16 cellular contexts compared by ENCODE assay signal in genomic region chr9:79023134-79023577, GRCh38.
DNase-seq lines count a peak whose midpoint lies in the region; ATAC-seq, FAIRE-seq and TF ChIP-seq lines count a peak whose summit lies in the region.
"Had no signal": no experiment of that assay in that cellular context is flagged by ENCODE, and none has a peak within 500 bp of the region (broad histone marks: within the 10 kb centered on the region; RNA-seq: fewer than 3 reads in every experiment).

No MANE protein-coding gene starts in this region.

- H3K27me3 Mint-ChIP-seq in immature natural killer cell (ENCODE audit: low read depth in 3 of 3): peaks cover 0 to 5% (median 0%) of the 10 kb centered on the region in 3 donors
- H3K27me3 Mint-ChIP-seq: activated CD4-positive, alpha-beta memory T cell treated with anti-CD3 and anti-CD28 coated beads, Interleukin-2, amount 10 ng/mL, durations not matched to agents 7 days and 5 days had no signal

- H3K9me3 Mint-ChIP-seq in immature natural killer cell: peaks cover 0 to 5% (median under 1%) of the 10 kb centered on the region in 6 donors
- H3K9me3 Mint-ChIP-seq: activated naive CD8-positive, alpha-beta T cell treated with anti-CD3 and anti-CD28 coated beads for 36 hours; GM23338 had no signal

- no peaks in the 10 kb centered on the region for H3K36me3 Mint-ChIP-seq in immature natural killer cell
- H3K36me3 Mint-ChIP-seq: activated naive CD8-positive, alpha-beta T cell treated with anti-CD3 and anti-CD28 coated beads for 36 hours had no signal

- DNase-seq in DMS53 (lab: John Stamatoyannopoulos, UW): peak; percentile 1
- DNase-seq in DMS53 treated with DMSO at 0.1 percent for 48 hours (lab: John Stamatoyannopoulos, UW; ENCODE audit: unreplicated experiment): no peak
- DNase-seq in adipocyte (ENCODE audit: low read depth): peak; percentile 78
- peak; percentile 96 to 99 for DNase-seq in foreskin keratinocyte
- peak; percentile 65 for DNase-seq in urothelium cell line (ENCODE audit: low spot score)
- DNase-seq in immature natural killer cell: no peak
- no peak for DNase-seq in NOMO-1 treated with DMSO at 0.1 percent for 48 hours (lab: John Stamatoyannopoulos, UW; ENCODE audit: unreplicated experiment)
- DNase-seq: activated CD4-positive, alpha-beta memory T cell treated with anti-CD3 and anti-CD28 coated beads, Interleukin-2, amount 10 ng/mL, durations not matched to agents 7 days and 5 days; activated naive CD8-positive, alpha-beta T cell treated with anti-CD3 and anti-CD28 coated beads for 36 hours; NCI-H510A; transverse colon had no signal

- TF ChIP-seq CTCF in foreskin keratinocyte (conservative IDR thresholded peaks at IDR 0.05): no peak

- no peaks in the 10 kb centered on the region for H3K4me1 Mint-ChIP-seq in immature natural killer cell
- H3K4me1 Mint-ChIP-seq: activated CD4-positive, alpha-beta memory T cell treated with anti-CD3 and anti-CD28 coated beads, Interleukin-2, amount 10 ng/mL, durations not matched to agents 7 days and 5 days; activated naive CD8-positive, alpha-beta T cell treated with anti-CD3 and anti-CD28 coated beads for 36 hours had no signal

- peak overlapping the region; percentile 10 for H3K4me3 ChIP-seq in adipocyte (ENCODE audit: low read length)
- H3K4me3 ChIP-seq: GM23338, transverse colon had no signal

- peak overlapping the region; percentile 44 for H3K27ac ChIP-seq in foreskin keratinocyte
- H3K27ac ChIP-seq: 22Rv1, transverse colon had no signal

- peak; percentile 80 for ATAC-seq in foreskin keratinocyte
- ATAC-seq in HG03025 (IDR thresholded peaks at IDR 0.05; ENCODE audit: low FRiP score, unreplicated experiment): no peak
- ATAC-seq: GM23338, left lobe of liver had no signal

- H3K4me1 ChIP-seq in adipocyte (ENCODE audit: control insufficient read depth, insufficient read depth, low read length): peaks cover 9% of the 10 kb centered on the region
- peaks cover 52% of the 10 kb centered on the region for H3K4me1 ChIP-seq in foreskin keratinocyte
- H3K4me1 ChIP-seq: transverse colon had no signal

- no peaks in the 10 kb centered on the region for H3K36me3 ChIP-seq in adipocyte (ENCODE audit: control insufficient read depth, insufficient read depth, low read length, severe bottlenecking)
- H3K36me3 ChIP-seq: transverse colon had no signal

- no peak overlapping the region for H3K9ac ChIP-seq in adipocyte (ENCODE audit: low read length)

- H3K27me3 ChIP-seq in adipocyte (replicated peaks; ENCODE audit: control insufficient read depth, insufficient read depth, low read length): no peaks in the 10 kb centered on the region
- no peaks in the 10 kb centered on the region for H3K27me3 ChIP-seq in foreskin keratinocyte
- H3K27me3 ChIP-seq: transverse colon had no signal

- no peak overlapping the region for H3K27ac Mint-ChIP-seq in immature natural killer cell
- H3K27ac Mint-ChIP-seq: activated CD4-positive, alpha-beta memory T cell treated with anti-CD3 and anti-CD28 coated beads, Interleukin-2, amount 10 ng/mL, durations not matched to agents 7 days and 5 days; activated naive CD8-positive, alpha-beta T cell treated with anti-CD3 and anti-CD28 coated beads for 36 hours; GM23338 had no signal

- no peak for FAIRE-seq in urothelium cell line (lab: Jason Lieb, UNC)
- FAIRE-seq: endometrium had no signal

- H3K9me3 ChIP-seq in adipocyte (ENCODE audit: control insufficient read depth, low read length): no peaks in the 10 kb centered on the region
- H3K9me3 ChIP-seq: transverse colon had no signal

- no peak overlapping the region for H3K4me3 Mint-ChIP-seq in immature natural killer cell
- H3K4me3 Mint-ChIP-seq: activated CD4-positive, alpha-beta memory T cell treated with anti-CD3 and anti-CD28 coated beads, Interleukin-2, amount 10 ng/mL, durations not matched to agents 7 days and 5 days; activated naive CD8-positive, alpha-beta T cell treated with anti-CD3 and anti-CD28 coated beads for 36 hours; GM23338 had no signal

Comparison
In these comparisons a context has a peak if more than half of its experiments do, and no peak if none do; other contexts are left out.
1. DNase-seq: peak in DMS53 (single experiment), adipocyte (single experiment), foreskin keratinocyte (2 of 2) and urothelium cell line (single experiment); none in DMS53 treated with DMSO at 0.1 percent for 48 hours (single experiment), immature natural killer cell (0 of 3) and NOMO-1 treated with DMSO at 0.1 percent for 48 hours (single experiment).